ENCODE assay signal across 1 cellular context in the genomic region with DNA sequence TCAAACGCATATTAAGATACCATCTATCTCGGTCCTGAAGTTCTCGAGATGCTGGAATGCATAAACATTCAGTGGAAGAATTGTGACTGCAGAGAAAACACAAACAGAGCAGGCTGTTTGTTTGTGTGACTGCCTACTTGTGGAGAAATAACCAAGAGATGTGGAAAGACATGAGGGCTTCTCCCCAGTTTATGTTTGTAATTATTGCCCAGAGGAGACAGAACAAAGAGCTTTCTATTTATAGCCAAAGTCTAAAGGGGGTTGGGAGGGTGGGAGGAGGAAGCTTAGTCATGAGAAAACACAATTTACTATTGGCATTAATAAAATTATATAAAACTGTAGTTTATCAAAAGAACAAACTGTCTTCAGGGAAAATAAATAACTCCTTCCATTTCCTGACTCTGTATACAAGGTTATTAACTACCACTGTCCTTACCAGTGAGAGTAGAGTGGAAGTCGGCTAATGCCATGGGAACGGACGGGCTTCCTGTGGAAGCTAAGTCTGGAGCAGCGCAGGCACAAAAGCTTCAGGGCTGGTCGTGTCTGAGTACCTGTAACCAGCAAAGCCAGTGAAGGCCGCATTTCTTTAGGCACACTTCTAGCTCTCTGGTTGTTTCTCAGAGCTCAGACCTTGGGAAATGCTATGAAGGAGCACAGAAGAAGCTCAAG.
TF ChIP-seq lines count a peak whose summit lies in the region.

No MANE protein-coding gene starts in this region.

TF ChIP-seq in IMR-90, 13 proteins besides CTCF, POLR2A, EP300 and RAD21:
- TF ChIP-seq RFX5 (IDR thresholded peaks at IDR 0.05; ENCODE audit: low read depth, low read length): no peak
- TF ChIP-seq CHD1 (IDR thresholded peaks at IDR 0.05; ENCODE audit: low read depth, low read length): no peak
- TF ChIP-seq CEBPB (IDR thresholded peaks at IDR 0.05; ENCODE audit: low read depth, low read length): no peak
- TF ChIP-seq FOS (IDR thresholded peaks at IDR 0.05; ENCODE audit: low read depth, low read length): no peak
- TF ChIP-seq, protein P1, sequence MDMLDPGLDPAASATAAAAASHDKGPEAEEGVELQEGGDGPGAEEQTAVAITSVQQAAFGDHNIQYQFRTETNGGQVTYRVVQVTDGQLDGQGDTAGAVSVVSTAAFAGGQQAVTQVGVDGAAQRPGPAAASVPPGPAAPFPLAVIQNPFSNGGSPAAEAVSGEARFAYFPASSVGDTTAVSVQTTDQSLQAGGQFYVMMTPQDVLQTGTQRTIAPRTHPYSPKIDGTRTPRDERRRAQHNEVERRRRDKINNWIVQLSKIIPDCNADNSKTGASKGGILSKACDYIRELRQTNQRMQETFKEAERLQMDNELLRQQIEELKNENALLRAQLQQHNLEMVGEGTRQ (IDR thresholded peaks at IDR 0.05; ENCODE audit: low read depth, low read length): no peak
- TF ChIP-seq MAFK (IDR thresholded peaks at IDR 0.05; ENCODE audit: low read depth, low read length): no peak
- TF ChIP-seq MXI1 (IDR thresholded peaks at IDR 0.05; ENCODE audit: borderline replicate concordance, low read depth, low read length): no peak
- TF ChIP-seq SMC3 (IDR thresholded peaks at IDR 0.05; ENCODE audit: low read depth, low read length): no peak
- TF ChIP-seq RCOR1 (IDR thresholded peaks at IDR 0.05; ENCODE audit: insufficient replicate concordance, low read length): no peak
- TF ChIP-seq, protein P2, sequence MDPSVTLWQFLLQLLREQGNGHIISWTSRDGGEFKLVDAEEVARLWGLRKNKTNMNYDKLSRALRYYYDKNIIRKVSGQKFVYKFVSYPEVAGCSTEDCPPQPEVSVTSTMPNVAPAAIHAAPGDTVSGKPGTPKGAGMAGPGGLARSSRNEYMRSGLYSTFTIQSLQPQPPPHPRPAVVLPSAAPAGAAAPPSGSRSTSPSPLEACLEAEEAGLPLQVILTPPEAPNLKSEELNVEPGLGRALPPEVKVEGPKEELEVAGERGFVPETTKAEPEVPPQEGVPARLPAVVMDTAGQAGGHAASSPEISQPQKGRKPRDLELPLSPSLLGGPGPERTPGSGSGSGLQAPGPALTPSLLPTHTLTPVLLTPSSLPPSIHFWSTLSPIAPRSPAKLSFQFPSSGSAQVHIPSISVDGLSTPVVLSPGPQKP (IDR thresholded peaks at IDR 0.05; ENCODE audit: borderline replicate concordance, low read depth, low read length): no peak
- TF ChIP-seq BHLHE40 (IDR thresholded peaks at IDR 0.05; ENCODE audit: low read depth, low read length): no peak
- no peak for TF ChIP-seq NFE2L2 (IDR thresholded peaks at IDR 0.05; ENCODE audit: low read depth, low read length)
- no peak for TF ChIP-seq MAZ (IDR thresholded peaks at IDR 0.05; ENCODE audit: borderline replicate concordance, low read depth, low read length)
